Comparison of ENCODE assay signal across 11 cellular contexts in the genomic region with DNA sequence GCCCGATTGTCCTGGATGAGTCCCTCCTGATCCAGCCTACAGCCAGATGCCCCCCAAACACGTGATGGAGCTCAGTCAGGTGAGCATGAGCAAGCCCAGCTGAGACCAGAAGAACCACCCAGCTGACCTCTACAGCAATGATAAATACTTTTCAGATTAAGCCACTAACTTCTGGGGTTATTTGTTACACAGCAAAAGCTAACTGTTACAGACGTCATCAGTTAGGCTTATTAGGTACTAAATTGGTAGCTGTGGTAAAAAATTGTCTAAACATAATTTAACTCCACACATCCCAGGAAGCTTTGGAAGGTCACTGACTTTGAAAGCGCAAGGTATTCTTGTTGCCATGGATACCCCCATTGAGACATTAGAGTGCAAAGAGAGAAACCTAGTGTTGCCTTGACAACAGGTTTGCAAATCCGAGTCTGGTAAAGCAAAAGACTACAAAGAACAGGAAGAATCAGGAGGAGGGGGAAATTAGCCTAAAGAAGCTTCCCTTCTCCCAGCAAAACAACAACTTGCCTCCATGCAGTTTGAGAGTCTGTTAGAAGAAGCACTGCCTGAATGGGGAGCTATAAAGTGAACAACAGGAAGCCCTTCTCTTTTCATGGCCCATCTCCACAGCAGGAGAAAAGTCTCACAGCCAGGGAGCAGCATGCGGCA. TPM values are rescaled to one million over a fixed set of nuclear protein-coding genes. Genes with fewer than 3 reads are reported as not detected.
A peak's percentile ranks its signal among the peaks of the same experiment; 100 is the strongest.
DNase-seq lines count a peak whose midpoint lies in the region; ATAC-seq lines count a peak whose summit lies in the region.
"Had no signal": no experiment of that assay in that cellular context is flagged by ENCODE, and none has a peak within 500 bp of the region (broad histone marks: within the 10 kb centered on the region; RNA-seq: fewer than 3 reads in every experiment).

No MANE protein-coding gene starts in this region.

- H3K36me3 ChIP-seq in ectodermal cell (ENCODE audit: control insufficient read depth, insufficient read depth, low read length) (no peaks in the 10 kb centered on the region), neuronal stem cell (replicated peaks in 1 of 2; ENCODE audit: control insufficient read depth in 2 of 2, insufficient read depth in 2 of 2, low read length in 2 of 2) (no peaks in the 10 kb centered on the region)
- H3K36me3 ChIP-seq: heart right ventricle had no signal

- DNase-seq in activated CD4-positive, alpha-beta T cell treated with anti-CD3 and anti-CD28 coated beads, Interleukin-2, amount 10 ng/mL, durations not matched to agents 7 days and 5 days: peak; percentile 34
- DNase-seq in activated CD4-positive, alpha-beta T cell treated with anti-CD3 and anti-CD28 coated beads for 48 hours: no peak
- DNase-seq in NCI-H748 (lab: John Stamatoyannopoulos, UW; ENCODE audit: unreplicated experiment) (peak; percentile 82), neuronal stem cell (ENCODE audit: low spot score) (peak; percentile 26), NCI-H2081 treated with DMSO at 0.1 percent for 48 hours (lab: John Stamatoyannopoulos, UW) (no peak)
- DNase-seq in activated CD8-positive, alpha-beta memory T cell treated with anti-CD3 and anti-CD28 coated beads, Interleukin-2, amount 50 U/mL, for 48 hours: no peak
- DNase-seq: heart right ventricle, SK-N-SH had no signal

- H3K9me3 ChIP-seq in ectodermal cell (ENCODE audit: control insufficient read depth, low read length) (no peaks in the 10 kb centered on the region), neuronal stem cell (replicated peaks in 1 of 2; ENCODE audit: control insufficient read depth in 2 of 2, insufficient read depth in 1 of 2, low read depth in 1 of 2, low read length in 2 of 2) (peaks cover 8 to 21% of the 10 kb centered on the region in 2 donors)
- H3K9me3 ChIP-seq: SK-N-SH had no signal

- no peak for ATAC-seq in HG03139 (IDR thresholded peaks at IDR 0.05; ENCODE audit: unreplicated experiment)
- ATAC-seq: heart right ventricle, sciatic nerve had no signal

- H3K27me3 ChIP-seq in ectodermal cell (ENCODE audit: control insufficient read depth, insufficient read depth, low read length, poor library complexity, severe bottlenecking) (no peaks in the 10 kb centered on the region), neuronal stem cell (ENCODE audit: control insufficient read depth in 3 of 3, insufficient read depth in 3 of 3, low read depth in 1 of 3, low read length in 3 of 3) (no peaks in the 10 kb centered on the region)

- no peak overlapping the region for H2BK5ac ChIP-seq in neuronal stem cell (ENCODE audit: low read length)

- peak overlapping the region; percentile 10 for H3K4me3 Mint-ChIP-seq in activated CD4-positive, alpha-beta T cell treated with anti-CD3 and anti-CD28 coated beads, Interleukin-2, amount 10 ng/mL, durations not matched to agents 7 days and 5 days

- 50 to 52% methylated on average over 5 to 6 of the region's 6 CpGs for WGBS in ectodermal cell, 2 experiments
- no CpG with 5 or more reads among the region's 6 CpGs for WGBS in neuronal stem cell (ENCODE audit: extremely low coverage in 2 of 2, insufficient read length in 2 of 2, insufficient replicate concordance in 1 of 2), 2 donors

- H3K36me3 Mint-ChIP-seq in activated CD4-positive, alpha-beta T cell treated with anti-CD3 and anti-CD28 coated beads, Interleukin-2, amount 10 ng/mL, durations not matched to agents 7 days and 5 days (ENCODE audit: low read depth): peaks cover 10% of the 10 kb centered on the region

- peak overlapping the region; percentile 96 for H3K27ac Mint-ChIP-seq in activated CD4-positive, alpha-beta T cell treated with anti-CD3 and anti-CD28 coated beads, Interleukin-2, amount 10 ng/mL, durations not matched to agents 7 days and 5 days

- H3K27me3 Mint-ChIP-seq in activated CD4-positive, alpha-beta T cell treated with anti-CD3 and anti-CD28 coated beads, Interleukin-2, amount 10 ng/mL, durations not matched to agents 7 days and 5 days: no peaks in the 10 kb centered on the region

- POLR2A ChIA-PET in activated CD4-positive, alpha-beta T cell treated with anti-CD3 and anti-CD28 coated beads, Interleukin-2, amount 10 ng/mL, durations not matched to agents 7 days and 5 days (lab: Charles Lee): interaction anchor here (0.8 to 1.1 kb wide), 2 partner anchors 24 to 43 kb away, joined by 3 read pairs; no protein-coding TSS in a partner anchor

- no peak overlapping the region for H4K91ac ChIP-seq in neuronal stem cell (ENCODE audit: low read depth, low read length, poor library complexity)

- H3K9ac ChIP-seq in neuronal stem cell (ENCODE audit: low read depth, low read length, poor library complexity): no peak overlapping the region
- H3K9ac ChIP-seq: SK-N-SH had no signal

- H3K4ac ChIP-seq in neuronal stem cell (ENCODE audit: low read length): no peak overlapping the region

- H3K4me1 Mint-ChIP-seq in activated CD4-positive, alpha-beta T cell treated with anti-CD3 and anti-CD28 coated beads, Interleukin-2, amount 10 ng/mL, durations not matched to agents 7 days and 5 days: peaks cover 69% of the 10 kb centered on the region

- H2AK5ac ChIP-seq in neuronal stem cell (ENCODE audit: low read depth, low read length): peak overlapping the region; percentile 33

- H3K4me3 ChIP-seq in ectodermal cell (ENCODE audit: insufficient read depth, low read depth, low read length): no peak overlapping the region
- no peak overlapping the region for H3K4me3 ChIP-seq in neuronal stem cell (ENCODE audit: low read length in 2 of 2)
- H3K4me3 ChIP-seq: heart right ventricle had no signal

- peak overlapping the region; percentile 11 for H3K14ac ChIP-seq in neuronal stem cell (ENCODE audit: low read length)

- H3K23ac ChIP-seq in neuronal stem cell (ENCODE audit: low read depth, low read length, poor library complexity): no peak overlapping the region

- H2BK15ac ChIP-seq in neuronal stem cell (ENCODE audit: low read length): no peak overlapping the region

- no peak overlapping the region for H2BK12ac ChIP-seq in neuronal stem cell (ENCODE audit: low read length)

- CTCF ChIA-PET in activated CD4-positive, alpha-beta T cell treated with anti-CD3 and anti-CD28 coated beads, Interleukin-2, amount 10 ng/mL, durations not matched to agents 7 days and 5 days (lab: Charles Lee): interaction anchor here (0.7 to 1.6 kb wide), 5 partner anchors 14 to 91 kb away, joined by 3 to 4 read pairs (median 4); a partner anchor contains a TSS

- H3K4me2 ChIP-seq in neuronal stem cell (ENCODE audit: insufficient read depth, low read length, poor library complexity, severe bottlenecking): no peak overlapping the region
- H3K4me2 ChIP-seq: SK-N-SH had no signal

- no peak overlapping the region for H3K18ac ChIP-seq in neuronal stem cell (ENCODE audit: low read length)

- peak overlapping the region; percentile 47 for H3K27ac ChIP-seq in ectodermal cell (ENCODE audit: insufficient read depth, low read depth, low read length, poor library complexity, severe bottlenecking)
- H3K27ac ChIP-seq in neuronal stem cell (replicated peaks; ENCODE audit: low read length): peak overlapping the region; percentile 64

- peaks cover 11% of the 10 kb centered on the region for H3K9me3 Mint-ChIP-seq in activated CD4-positive, alpha-beta T cell treated with anti-CD3 and anti-CD28 coated beads, Interleukin-2, amount 10 ng/mL, durations not matched to agents 7 days and 5 days

- no peak overlapping the region for H2BK120ac ChIP-seq in neuronal stem cell (ENCODE audit: low read depth, low read length)

- H3K79me1 ChIP-seq in neuronal stem cell (ENCODE audit: low read depth, low read length): no peaks in the 10 kb centered on the region

- no peak overlapping the region for H4K8ac ChIP-seq in neuronal stem cell (ENCODE audit: low read depth, low read length)

- peaks cover 26% of the 10 kb centered on the region for H3K4me1 ChIP-seq in ectodermal cell (ENCODE audit: control insufficient read depth, insufficient read depth, low read length)
- H3K4me1 ChIP-seq in neuronal stem cell (ENCODE audit: control insufficient read depth in 2 of 2, insufficient read depth in 1 of 2, low read depth in 1 of 2, low read length in 2 of 2): peaks cover 12 to 33% of the 10 kb centered on the region in 2 donors

- peak overlapping the region; percentile 60 for H2AFZ ChIP-seq in neuronal stem cell (ENCODE audit: low read length)

RNA-seq across cellular contexts. Expression of a gene that starts 41.8 kb away (rescaled TPM):
- 10 to 100 TPM; 10.3 to 10.4 TPM for total RNA-seq in activated CD4-positive, alpha-beta T cell treated with anti-CD3 and anti-CD28 coated beads, Interleukin-2, amount 10 ng/mL, durations not matched to agents 7 days and 5 days
- not detected for polyA plus RNA-seq in ectodermal cell (2013, experiment 1 of 4)
- polyA plus RNA-seq in ectodermal cell (2013, experiment 2 of 4): 0.02 TPM
- 0.05 TPM for polyA plus RNA-seq in ectodermal cell (2013, experiment 3 of 4)
- 0.04 TPM for polyA plus RNA-seq in ectodermal cell (2013, experiment 4 of 4)
- polyA plus RNA-seq in neuronal stem cell (2013, experiment 1 of 2): not detected
- not detected for polyA plus RNA-seq in neuronal stem cell (2013, experiment 2 of 2)
- polyA plus RNA-seq: SK-N-SH had no signal

Comparison
In these comparisons a context has a peak if more than half of its experiments do, and no peak if none do; other contexts are left out.
1. DNase-seq: peak in activated CD4-positive, alpha-beta T cell treated with anti-CD3 and anti-CD28 coated beads, Interleukin-2, amount 10 ng/mL, durations not matched to agents 7 days and 5 days (single experiment), NCI-H748 (single experiment) and neuronal stem cell (single experiment); none in activated CD4-positive, alpha-beta T cell treated with anti-CD3 and anti-CD28 coated beads for 48 hours (single experiment), NCI-H2081 treated with DMSO at 0.1 percent for 48 hours (single experiment) and activated CD8-positive, alpha-beta memory T cell treated with anti-CD3 and anti-CD28 coated beads, Interleukin-2, amount 50 U/mL, for 48 hours (single experiment).